Comparison of ENCODE assay signal across 1 cellular context in the genomic region with DNA sequence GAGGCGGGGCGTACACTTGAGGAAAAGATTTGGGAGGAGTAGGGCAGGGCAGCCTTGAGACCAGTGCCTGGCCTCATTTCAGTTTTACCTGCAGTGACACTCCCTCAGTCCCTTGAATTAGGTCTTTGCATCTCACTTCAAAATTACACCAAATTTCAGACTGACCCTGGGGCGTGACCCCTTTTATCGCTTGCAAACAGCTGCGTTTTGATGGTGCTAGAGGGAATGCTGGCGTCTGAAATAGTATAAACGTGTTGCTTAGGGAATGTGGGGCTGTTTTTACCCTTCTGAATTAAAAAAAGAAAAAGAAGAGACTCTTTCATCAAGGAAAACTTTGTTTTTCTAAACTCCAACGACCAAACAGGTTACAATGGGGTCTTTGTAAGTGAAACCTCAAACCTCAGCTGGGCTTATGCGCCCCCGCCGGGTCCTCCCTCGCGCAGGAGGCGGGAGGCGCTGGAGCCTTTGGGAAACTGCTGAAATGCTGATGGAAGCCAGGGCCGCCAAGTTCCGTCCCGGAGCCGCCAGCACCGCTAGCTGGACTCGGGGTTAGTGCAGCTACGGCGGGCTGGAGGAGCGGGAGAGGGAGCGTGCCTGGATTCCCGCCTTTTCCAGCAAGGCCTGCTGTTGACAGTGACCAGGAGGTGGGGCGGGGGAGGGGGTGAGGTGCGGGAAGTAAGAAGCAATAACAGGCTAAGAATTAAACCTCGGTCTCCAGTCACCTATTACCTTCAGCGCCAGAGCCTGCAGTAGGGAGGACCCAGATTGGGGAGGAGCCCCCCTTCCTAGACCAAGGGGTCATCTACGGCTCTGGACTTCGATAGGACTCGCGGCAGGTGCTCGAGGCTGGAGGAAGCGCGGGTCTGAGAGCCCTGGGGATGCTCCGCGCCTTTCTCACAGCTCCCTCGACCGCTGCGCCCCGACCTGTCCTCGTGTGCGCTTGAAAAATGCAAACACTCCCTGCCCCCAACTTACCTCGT.
TF ChIP-seq lines count a peak whose summit lies in the region.

No MANE protein-coding gene starts in this region.

TF ChIP-seq in WTC11, 78 proteins besides CTCF, POLR2A, EP300 and RAD21 (continued from another document and continues in another):
- TF ChIP-seq, protein P1, sequence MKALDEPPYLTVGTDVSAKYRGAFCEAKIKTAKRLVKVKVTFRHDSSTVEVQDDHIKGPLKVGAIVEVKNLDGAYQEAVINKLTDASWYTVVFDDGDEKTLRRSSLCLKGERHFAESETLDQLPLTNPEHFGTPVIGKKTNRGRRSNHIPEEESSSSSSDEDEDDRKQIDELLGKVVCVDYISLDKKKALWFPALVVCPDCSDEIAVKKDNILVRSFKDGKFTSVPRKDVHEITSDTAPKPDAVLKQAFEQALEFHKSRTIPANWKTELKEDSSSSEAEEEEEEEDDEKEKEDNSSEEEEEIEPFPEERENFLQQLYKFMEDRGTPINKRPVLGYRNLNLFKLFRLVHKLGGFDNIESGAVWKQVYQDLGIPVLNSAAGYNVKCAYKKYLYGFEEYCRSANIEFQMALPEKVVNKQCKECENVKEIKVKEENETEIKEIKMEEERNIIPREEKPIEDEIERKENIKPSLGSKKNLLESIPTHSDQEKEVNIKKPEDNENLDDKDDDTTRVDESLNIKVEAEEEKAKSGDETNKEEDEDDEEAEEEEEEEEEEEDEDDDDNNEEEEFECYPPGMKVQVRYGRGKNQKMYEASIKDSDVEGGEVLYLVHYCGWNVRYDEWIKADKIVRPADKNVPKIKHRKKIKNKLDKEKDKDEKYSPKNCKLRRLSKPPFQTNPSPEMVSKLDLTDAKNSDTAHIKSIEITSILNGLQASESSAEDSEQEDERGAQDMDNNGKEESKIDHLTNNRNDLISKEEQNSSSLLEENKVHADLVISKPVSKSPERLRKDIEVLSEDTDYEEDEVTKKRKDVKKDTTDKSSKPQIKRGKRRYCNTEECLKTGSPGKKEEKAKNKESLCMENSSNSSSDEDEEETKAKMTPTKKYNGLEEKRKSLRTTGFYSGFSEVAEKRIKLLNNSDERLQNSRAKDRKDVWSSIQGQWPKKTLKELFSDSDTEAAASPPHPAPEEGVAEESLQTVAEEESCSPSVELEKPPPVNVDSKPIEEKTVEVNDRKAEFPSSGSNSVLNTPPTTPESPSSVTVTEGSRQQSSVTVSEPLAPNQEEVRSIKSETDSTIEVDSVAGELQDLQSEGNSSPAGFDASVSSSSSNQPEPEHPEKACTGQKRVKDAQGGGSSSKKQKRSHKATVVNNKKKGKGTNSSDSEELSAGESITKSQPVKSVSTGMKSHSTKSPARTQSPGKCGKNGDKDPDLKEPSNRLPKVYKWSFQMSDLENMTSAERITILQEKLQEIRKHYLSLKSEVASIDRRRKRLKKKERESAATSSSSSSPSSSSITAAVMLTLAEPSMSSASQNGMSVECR (CRISPR knock-in tag; IDR thresholded peaks at IDR 0.05; ENCODE audit: borderline replicate concordance), result no peak; the same call in 1 of the 2 replicates
- 0 out of 2 replicates have a peak, but pooled peaks have one; percentile 30 for TF ChIP-seq ATF1 (CRISPR knock-in tag; IDR thresholded peaks at IDR 0.05)
- TF ChIP-seq NR3C1 (CRISPR knock-in tag; conservative IDR thresholded peaks at IDR 0.05; ENCODE audit: low read depth), result no peak
- 0 out of 2 replicates have a peak, but pooled peaks have one; percentile 41 for TF ChIP-seq ATF2 (CRISPR knock-in tag; IDR thresholded peaks at IDR 0.05; ENCODE audit: borderline replicate concordance, low read depth)
- peak; percentile 34; the same call in 1 of the 2 replicates for TF ChIP-seq NFYB (CRISPR knock-in tag; conservative IDR thresholded peaks at IDR 0.05; ENCODE audit: low read depth)
- peak; percentile 61 for TF ChIP-seq ZNF317 (CRISPR knock-in tag; IDR thresholded peaks at IDR 0.05; ENCODE audit: borderline replicate concordance, low read depth)
- peak; percentile 89; the same call in 1 of the 2 replicates for TF ChIP-seq FOXP1 (CRISPR knock-in tag; IDR thresholded peaks at IDR 0.05; ENCODE audit: borderline replicate concordance)
- TF ChIP-seq, protein P2, sequence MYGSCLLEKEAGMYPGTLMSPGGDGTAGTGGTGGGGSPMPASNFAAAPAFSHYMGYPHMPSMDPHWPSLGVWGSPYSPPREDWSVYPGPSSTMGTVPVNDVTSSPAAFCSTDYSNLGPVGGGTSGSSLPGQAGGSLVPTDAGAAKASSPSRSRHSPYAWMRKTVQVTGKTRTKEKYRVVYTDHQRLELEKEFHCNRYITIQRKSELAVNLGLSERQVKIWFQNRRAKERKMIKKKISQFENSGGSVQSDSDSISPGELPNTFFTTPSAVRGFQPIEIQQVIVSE (CRISPR knock-in tag; IDR thresholded peaks at IDR 0.05; ENCODE audit: borderline replicate concordance), result no peak
- peak; percentile 75 for TF ChIP-seq TP53 (CRISPR knock-in tag; IDR thresholded peaks at IDR 0.05)
- TF ChIP-seq JUN (CRISPR knock-in tag; IDR thresholded peaks at IDR 0.05), result peak; percentile 77; the same call in 1 of the 2 replicates
- TF ChIP-seq E2F1 (CRISPR knock-in tag; IDR thresholded peaks at IDR 0.05), result peak; percentile 88; the same call in 1 of the 2 replicates
- no peak for TF ChIP-seq SP1 (CRISPR knock-in tag; conservative IDR thresholded peaks at IDR 0.05)
- no peak for TF ChIP-seq USF2 (CRISPR knock-in tag; IDR thresholded peaks at IDR 0.05)
- peak; percentile 73 for TF ChIP-seq USF1 (CRISPR knock-in tag; IDR thresholded peaks at IDR 0.05)
- peak; percentile 93 for TF ChIP-seq MAX (CRISPR knock-in tag; IDR thresholded peaks at IDR 0.05)
- peak; percentile 86 for TF ChIP-seq TEAD1 (CRISPR knock-in tag; IDR thresholded peaks at IDR 0.05)
- TF ChIP-seq CBFB (CRISPR knock-in tag; IDR thresholded peaks at IDR 0.05; ENCODE audit: low read depth), result no peak
- 0 out of 2 replicates have a peak, but pooled peaks have one; percentile 49 for TF ChIP-seq IRF2 (CRISPR knock-in tag; IDR thresholded peaks at IDR 0.05; ENCODE audit: borderline replicate concordance, low read depth)
- 0 out of 2 replicates have a peak, but pooled peaks have one; percentile 48 for TF ChIP-seq HMGXB4 (CRISPR knock-in tag; IDR thresholded peaks at IDR 0.05)
- TF ChIP-seq ZNF396 (CRISPR knock-in tag; IDR thresholded peaks at IDR 0.05; ENCODE audit: borderline replicate concordance), result no peak
- TF ChIP-seq, protein P3, sequence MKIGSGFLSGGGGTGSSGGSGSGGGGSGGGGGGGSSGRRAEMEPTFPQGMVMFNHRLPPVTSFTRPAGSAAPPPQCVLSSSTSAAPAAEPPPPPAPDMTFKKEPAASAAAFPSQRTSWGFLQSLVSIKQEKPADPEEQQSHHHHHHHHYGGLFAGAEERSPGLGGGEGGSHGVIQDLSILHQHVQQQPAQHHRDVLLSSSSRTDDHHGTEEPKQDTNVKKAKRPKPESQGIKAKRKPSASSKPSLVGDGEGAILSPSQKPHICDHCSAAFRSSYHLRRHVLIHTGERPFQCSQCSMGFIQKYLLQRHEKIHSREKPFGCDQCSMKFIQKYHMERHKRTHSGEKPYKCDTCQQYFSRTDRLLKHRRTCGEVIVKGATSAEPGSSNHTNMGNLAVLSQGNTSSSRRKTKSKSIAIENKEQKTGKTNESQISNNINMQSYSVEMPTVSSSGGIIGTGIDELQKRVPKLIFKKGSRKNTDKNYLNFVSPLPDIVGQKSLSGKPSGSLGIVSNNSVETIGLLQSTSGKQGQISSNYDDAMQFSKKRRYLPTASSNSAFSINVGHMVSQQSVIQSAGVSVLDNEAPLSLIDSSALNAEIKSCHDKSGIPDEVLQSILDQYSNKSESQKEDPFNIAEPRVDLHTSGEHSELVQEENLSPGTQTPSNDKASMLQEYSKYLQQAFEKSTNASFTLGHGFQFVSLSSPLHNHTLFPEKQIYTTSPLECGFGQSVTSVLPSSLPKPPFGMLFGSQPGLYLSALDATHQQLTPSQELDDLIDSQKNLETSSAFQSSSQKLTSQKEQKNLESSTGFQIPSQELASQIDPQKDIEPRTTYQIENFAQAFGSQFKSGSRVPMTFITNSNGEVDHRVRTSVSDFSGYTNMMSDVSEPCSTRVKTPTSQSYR (CRISPR knock-in tag; IDR thresholded peaks at IDR 0.05), result peak; percentile 84
- TF ChIP-seq, protein P4, sequence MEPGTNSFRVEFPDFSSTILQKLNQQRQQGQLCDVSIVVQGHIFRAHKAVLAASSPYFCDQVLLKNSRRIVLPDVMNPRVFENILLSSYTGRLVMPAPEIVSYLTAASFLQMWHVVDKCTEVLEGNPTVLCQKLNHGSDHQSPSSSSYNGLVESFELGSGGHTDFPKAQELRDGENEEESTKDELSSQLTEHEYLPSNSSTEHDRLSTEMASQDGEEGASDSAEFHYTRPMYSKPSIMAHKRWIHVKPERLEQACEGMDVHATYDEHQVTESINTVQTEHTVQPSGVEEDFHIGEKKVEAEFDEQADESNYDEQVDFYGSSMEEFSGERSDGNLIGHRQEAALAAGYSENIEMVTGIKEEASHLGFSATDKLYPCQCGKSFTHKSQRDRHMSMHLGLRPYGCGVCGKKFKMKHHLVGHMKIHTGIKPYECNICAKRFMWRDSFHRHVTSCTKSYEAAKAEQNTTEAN (CRISPR knock-in tag; IDR thresholded peaks at IDR 0.05), result peak; percentile 93
- TF ChIP-seq FOXP4 (CRISPR knock-in tag; IDR thresholded peaks at IDR 0.05), result peak; percentile 87
- no peak for TF ChIP-seq ZSCAN18 (CRISPR knock-in tag; IDR thresholded peaks at IDR 0.05)
- 0 out of 2 replicates have a peak, but pooled peaks have one; percentile 60 for TF ChIP-seq SMAD4 (CRISPR knock-in tag; IDR thresholded peaks at IDR 0.05)
